8 cellular contexts compared by ENCODE assay signal in genomic region chr11:121194731-121195596, GRCh38.
DNase-seq lines count a peak whose midpoint lies in the region; ATAC-seq and TF ChIP-seq lines count a peak whose summit lies in the region.

No MANE protein-coding gene starts in this region.

- no peak for TF ChIP-seq POLR2A in testis (IDR thresholded peaks at IDR 0.05)

- peak; percentile 71 for ATAC-seq in HG03280 (IDR thresholded peaks at IDR 0.05; ENCODE audit: unreplicated experiment)
- peak; percentile 83 for ATAC-seq in activated CD8-positive, alpha-beta memory T cell treated with anti-CD3 and anti-CD28 coated beads, Interleukin-2, amount 10 ng/mL, durations not matched to agents 7 days and 5 days
- peak; percentile 58 for ATAC-seq in esophagus mucosa
- ATAC-seq in natural killer cell treated with Interleukin-12 subunit alpha and Interleukin-12 subunit beta and Interleukin-15 and Interleukin-18, amount 100 ng/mL, for 72 hours = peak; percentile 70 to 75

- peaks cover 27% of the 10 kb centered on the region for H3K27me3 Mint-ChIP-seq in activated CD8-positive, alpha-beta memory T cell treated with anti-CD3 and anti-CD28 coated beads, Interleukin-2, amount 10 ng/mL, durations not matched to agents 7 days and 5 days
- peaks cover 19 to 37% of the 10 kb centered on the region in 2 donors for H3K27me3 Mint-ChIP-seq in natural killer cell treated with Interleukin-12 subunit alpha and Interleukin-12 subunit beta and Interleukin-15 and Interleukin-18, amount 100 ng/mL, for 72 hours

- H3K27ac Mint-ChIP-seq in activated CD8-positive, alpha-beta memory T cell treated with anti-CD3 and anti-CD28 coated beads, Interleukin-2, amount 10 ng/mL, durations not matched to agents 7 days and 5 days = no peak overlapping the region
- H3K27ac Mint-ChIP-seq in natural killer cell treated with Interleukin-12 subunit alpha and Interleukin-12 subunit beta and Interleukin-15 and Interleukin-18, amount 100 ng/mL, for 72 hours = no peak overlapping the region

- H3K4me1 Mint-ChIP-seq in activated CD8-positive, alpha-beta memory T cell treated with anti-CD3 and anti-CD28 coated beads, Interleukin-2, amount 10 ng/mL, durations not matched to agents 7 days and 5 days = no peaks in the 10 kb centered on the region
- H3K4me1 Mint-ChIP-seq in natural killer cell treated with Interleukin-12 subunit alpha and Interleukin-12 subunit beta and Interleukin-15 and Interleukin-18, amount 100 ng/mL, for 72 hours (ENCODE audit: low read depth in 2 of 2) = no peaks in the 10 kb centered on the region

- CTCF ChIA-PET in activated CD8-positive, alpha-beta memory T cell treated with anti-CD3 and anti-CD28 coated beads, Interleukin-2, amount 10 ng/mL, durations not matched to agents 7 days and 5 days (lab: Charles Lee) = interaction anchor here (0.6 to 2.0 kb wide), 33 partner anchors 8 to 684 kb away, joined by 3 to 8 read pairs (median 3); no protein-coding TSS in a partner anchor

- H3K27ac ChIP-seq in testis = no peak overlapping the region

- no peaks in the 10 kb centered on the region for H3K36me3 ChIP-seq in testis (ENCODE audit: low read depth, missing control alignments)

- H3K9me3 ChIP-seq in testis = no peaks in the 10 kb centered on the region

- H3K36me3 Mint-ChIP-seq in activated CD8-positive, alpha-beta memory T cell treated with anti-CD3 and anti-CD28 coated beads, Interleukin-2, amount 10 ng/mL, durations not matched to agents 7 days and 5 days = no peaks in the 10 kb centered on the region
- no peaks in the 10 kb centered on the region for H3K36me3 Mint-ChIP-seq in natural killer cell treated with Interleukin-12 subunit alpha and Interleukin-12 subunit beta and Interleukin-15 and Interleukin-18, amount 100 ng/mL, for 72 hours

- peak; percentile 73 to 96 (median 89) for TF ChIP-seq CTCF in testis (IDR thresholded peaks at IDR 0.05)

- no peak overlapping the region for H3K4me3 ChIP-seq in testis

- H3K9me3 Mint-ChIP-seq in activated CD8-positive, alpha-beta memory T cell treated with anti-CD3 and anti-CD28 coated beads, Interleukin-2, amount 10 ng/mL, durations not matched to agents 7 days and 5 days (ENCODE audit: low read depth) = no peaks in the 10 kb centered on the region
- no peaks in the 10 kb centered on the region for H3K9me3 Mint-ChIP-seq in natural killer cell treated with Interleukin-12 subunit alpha and Interleukin-12 subunit beta and Interleukin-15 and Interleukin-18, amount 100 ng/mL, for 72 hours

- intact Hi-C loops in testis (cut with DNase I; ENCODE audit: low total_unique reads) = no loop called here

- peak; percentile 29 to 48 for DNase-seq in NCI-H187 (lab: John Stamatoyannopoulos, UW)
- DNase-seq in NCI-H187 treated with DMSO at 0.1 percent for 48 hours (lab: John Stamatoyannopoulos, UW) = no peak
- DNase-seq in NCI-H69 (lab: John Stamatoyannopoulos, UW) = peak; percentile 80
- peak; percentile 69 for DNase-seq in activated CD8-positive, alpha-beta memory T cell treated with anti-CD3 and anti-CD28 coated beads, Interleukin-2, amount 10 ng/mL, durations not matched to agents 7 days and 5 days
- DNase-seq in natural killer cell treated with Interleukin-12 subunit alpha and Interleukin-12 subunit beta and Interleukin-15 and Interleukin-18, amount 100 ng/mL, for 72 hours (ENCODE audit: low spot score) = peak; percentile 77
- DNase-seq in testis = peak; percentile 80

- H3K27me3 ChIP-seq in testis = no peaks in the 10 kb centered on the region

- no peaks in the 10 kb centered on the region for H3K4me1 ChIP-seq in testis

- WGBS in testis, 2 donors = 15 to 18% methylated on average over 13 of the region's 13 CpGs

- no peak overlapping the region for H3K4me3 Mint-ChIP-seq in activated CD8-positive, alpha-beta memory T cell treated with anti-CD3 and anti-CD28 coated beads, Interleukin-2, amount 10 ng/mL, durations not matched to agents 7 days and 5 days
- H3K4me3 Mint-ChIP-seq in natural killer cell treated with Interleukin-12 subunit alpha and Interleukin-12 subunit beta and Interleukin-15 and Interleukin-18, amount 100 ng/mL, for 72 hours = no peak overlapping the region
